27 cellular contexts compared by ENCODE assay signal in the genomic region with DNA sequence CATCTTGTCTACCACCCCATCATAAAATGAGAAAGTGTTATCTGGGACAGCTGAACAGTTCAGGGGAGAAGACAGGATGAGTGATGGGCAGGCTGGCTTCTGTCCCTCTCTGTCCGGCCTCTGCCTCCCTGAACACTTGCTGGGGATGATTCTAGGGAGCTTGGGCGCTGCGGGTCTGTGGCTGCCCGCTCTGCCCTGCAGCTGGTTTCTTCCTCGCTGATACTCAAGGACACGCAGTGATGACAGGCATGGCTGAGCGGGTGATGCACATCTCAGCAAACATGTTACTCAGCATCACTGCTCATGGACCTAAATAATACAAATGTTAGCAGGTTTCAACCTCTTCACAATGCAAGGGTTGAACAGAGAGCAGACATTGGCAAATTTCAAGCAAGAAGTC.
"Had no signal": no experiment of that assay in that cellular context is flagged by ENCODE, and none has a peak within 500 bp of the region (broad histone marks: within the 10 kb centered on the region; RNA-seq: fewer than 3 reads in every experiment).

No MANE protein-coding gene starts in this region.

- H3K36me3 ChIP-seq: neural progenitor cell, ovary, prostate gland, right lobe of liver, sigmoid colon, thoracic aorta, thyroid gland, tibial nerve, upper lobe of left lung, vagina had no signal

- H3K27ac ChIP-seq: neural progenitor cell, ovary, parathyroid adenoma, prostate gland, right lobe of liver, sigmoid colon, thoracic aorta, thyroid gland, tibial nerve, upper lobe of left lung, vagina had no signal

- DNase-seq: naive thymus-derived CD4-positive, alpha-beta T cell; natural killer cell; occipital lobe; ovary; posterior cingulate gyrus; right cardiac atrium; right lobe of liver; sigmoid colon; small intestine; stimulated activated CD4-positive, alpha-beta T cell treated with anti-CD3 and anti-CD28 coated beads, Interleukin-12 subunit alpha, Interleukin-12 subunit beta, amount 100 ng/mL, for 4 hours; stimulated activated CD4-positive, alpha-beta T cell treated with anti-CD3 and anti-CD28 coated beads, Interleukin-1b, Interleukin-23, amount 100 ng/mL, for 48 hours; stimulated activated CD4-positive, alpha-beta T cell treated with anti-CD3 and anti-CD28 coated beads, Interleukin-4, amount 100 ng/mL, for 1 hour; stimulated activated CD4-positive, alpha-beta T cell treated with anti-CD3 and anti-CD28 coated beads, Interleukin-4, amount 100 ng/mL, for 4 hours; stimulated activated CD8-positive, alpha-beta memory T cell treated with anti-CD3 and anti-CD28 coated beads, Interleukin-4, amount 100 ng/mL, for 48 hours; stimulated activated naive CD4-positive, alpha-beta T cell; stimulated activated naive CD8-positive, alpha-beta T cell treated with anti-CD3 and anti-CD28 coated beads, Interleukin-15, amount 100 ng/mL, for 72 hours; stimulated activated naive CD8-positive, alpha-beta T cell treated with anti-CD3 and anti-CD28 coated beads, Interleukin-15, Interleukin-2, amounts not matched to agents 100 U/mL and 50 U/mL, for 24 hours; thyroid gland; trophoblast cell; upper lobe of left lung had no signal

- H3K4me2 ChIP-seq: neural progenitor cell had no signal

- H3K4me3 ChIP-seq: neural progenitor cell, ovary, prostate gland, right lobe of liver, sigmoid colon, thoracic aorta, thyroid gland, tibial nerve, upper lobe of left lung, vagina had no signal

- H3K9ac ChIP-seq: neural progenitor cell, parathyroid adenoma had no signal

- H3K27me3 ChIP-seq: ovary, right lobe of liver, thyroid gland, tibial nerve, upper lobe of left lung, vagina had no signal

- ATAC-seq: naive thymus-derived CD4-positive, alpha-beta T cell; natural killer cell; right cardiac atrium; right lobe of liver; stimulated activated memory B cell treated with anti-CD40 and anti-IgM and Interleukin-4, amounts not matched to agents 10 μg/mL and 1 μg/mL and 100 μg/mL, for 72 hours; stimulated activated naive CD8-positive, alpha-beta T cell treated with anti-CD3 and anti-CD28 coated beads, Interleukin-15, amount 100 ng/mL, for 72 hours; stimulated activated naive CD8-positive, alpha-beta T cell treated with anti-CD3 and anti-CD28 coated beads, Interleukin-15, Interleukin-2, amounts not matched to agents 100 U/mL and 50 U/mL, for 24 hours had no signal

- H3K4me1 ChIP-seq: parathyroid adenoma, prostate gland, right lobe of liver, sigmoid colon, thyroid gland, tibial nerve, upper lobe of left lung, vagina had no signal

- H3K9me3 ChIP-seq: ovary, prostate gland, right lobe of liver, sigmoid colon, thoracic aorta, thyroid gland, tibial nerve, upper lobe of left lung, vagina had no signal
